In genomic region chr11:57092028-57092698, GRCh38 we compare ENCODE assay signal across 3 cellular contexts.
"Had no signal": no experiment of that assay in that cellular context is flagged by ENCODE, and none has a peak within 500 bp of the region (broad histone marks: within the 10 kb centered on the region; RNA-seq: fewer than 3 reads in every experiment).

No MANE protein-coding gene starts in this region.

- ATAC-seq: GM23338 had no signal

- H3K4me3 ChIP-seq: GM23338 had no signal

- DNase-seq: H9, HCEC 1CT had no signal
